ENCODE assay signal across 28 cellular contexts in genomic region chrX:71058116-71058515, GRCh38. TPM values are rescaled to one million over a fixed set of nuclear protein-coding genes. Genes with fewer than 3 reads are reported as not detected.
DNase-seq lines count a peak whose midpoint lies in the region; ATAC-seq and TF ChIP-seq lines count a peak whose summit lies in the region.
"Had no signal": no experiment of that assay in that cellular context is flagged by ENCODE, and none has a peak within 500 bp of the region (broad histone marks: within the 10 kb centered on the region; RNA-seq: fewer than 3 reads in every experiment).

No MANE protein-coding gene starts in this region.

- H3K36me3 Mint-ChIP-seq in stimulated activated naive CD8-positive, alpha-beta T cell treated with anti-CD3 and anti-CD28 coated beads, Interleukin-15, Interleukin-2, amounts not matched to agents 100 ng/mL and 50 ng/mL, for 24 hours (ENCODE audit: low read depth) = peaks cover 40% of the 10 kb centered on the region
- peaks cover 24% of the 10 kb centered on the region for H3K36me3 Mint-ChIP-seq in activated CD8-positive, alpha-beta T cell treated with anti-CD3 and anti-CD28 coated beads for 36 hours (ENCODE audit: low read depth)
- peaks cover 34% of the 10 kb centered on the region for H3K36me3 Mint-ChIP-seq in stimulated activated memory B cell treated with anti-CD40 and anti-IgM and Interleukin-4, amounts not matched to agents 10 μg/mL and 1 μg/mL and 100 μg/mL, for 72 hours

- ATAC-seq in stimulated activated naive CD8-positive, alpha-beta T cell treated with anti-CD3 and anti-CD28 coated beads, Interleukin-15, Interleukin-2, amounts not matched to agents 100 U/mL and 50 U/mL, for 24 hours = no peak
- no peak for ATAC-seq in activated CD8-positive, alpha-beta T cell treated with anti-CD3 and anti-CD28 coated beads for 36 hours
- no peak for ATAC-seq in stimulated activated memory B cell treated with anti-CD40 and anti-IgM and Interleukin-4, amounts not matched to agents 10 μg/mL and 1 μg/mL and 100 μg/mL, for 72 hours
- no peak for ATAC-seq in GM21390 (IDR thresholded peaks at IDR 0.05; ENCODE audit: unreplicated experiment)
- ATAC-seq: heart left ventricle had no signal

- no peak for TF ChIP-seq CTCF in activated CD8-positive, alpha-beta T cell treated with anti-CD3 and anti-CD28 coated beads for 36 hours (IDR thresholded peaks at IDR 0.05)
- TF ChIP-seq CTCF in coronary artery (IDR thresholded peaks at IDR 0.05) = no peak

- H3K4me3 Mint-ChIP-seq in stimulated activated naive CD8-positive, alpha-beta T cell treated with anti-CD3 and anti-CD28 coated beads, Interleukin-15, Interleukin-2, amounts not matched to agents 100 ng/mL and 50 ng/mL, for 24 hours = no peak overlapping the region
- H3K4me3 Mint-ChIP-seq in activated CD8-positive, alpha-beta T cell treated with anti-CD3 and anti-CD28 coated beads for 36 hours = no peak overlapping the region
- H3K4me3 Mint-ChIP-seq in stimulated activated memory B cell treated with anti-CD40 and anti-IgM and Interleukin-4, amounts not matched to agents 10 μg/mL and 1 μg/mL and 100 μg/mL, for 72 hours = no peak overlapping the region
- H3K4me3 Mint-ChIP-seq: immature natural killer cell had no signal

- peak overlapping the region; percentile 83 for H3K27ac Mint-ChIP-seq in stimulated activated naive CD8-positive, alpha-beta T cell treated with anti-CD3 and anti-CD28 coated beads, Interleukin-15, Interleukin-2, amounts not matched to agents 100 ng/mL and 50 ng/mL, for 24 hours
- H3K27ac Mint-ChIP-seq in activated CD8-positive, alpha-beta T cell treated with anti-CD3 and anti-CD28 coated beads for 36 hours = peak overlapping the region; percentile 47
- H3K27ac Mint-ChIP-seq in stimulated activated memory B cell treated with anti-CD40 and anti-IgM and Interleukin-4, amounts not matched to agents 10 μg/mL and 1 μg/mL and 100 μg/mL, for 72 hours = peak overlapping the region; percentile 53

- CTCF ChIA-PET in activated CD8-positive, alpha-beta T cell treated with anti-CD3 and anti-CD28 coated beads for 36 hours (lab: Charles Lee) = interaction anchor here (1.5 kb wide), 1 partner anchor 71 kb away, joined by 3 read pairs; no protein-coding TSS in a partner anchor

- no peak overlapping the region for H3K27ac ChIP-seq in coronary artery
- H3K27ac ChIP-seq: cardiac muscle cell, heart left ventricle, KMS-11 had no signal

- intact Hi-C loops in activated CD8-positive, alpha-beta T cell treated with anti-CD3 and anti-CD28 coated beads for 36 hours (cut with micrococcal nuclease) = no loop called here

- peaks cover 35% of the 10 kb centered on the region for H3K4me1 Mint-ChIP-seq in stimulated activated naive CD8-positive, alpha-beta T cell treated with anti-CD3 and anti-CD28 coated beads, Interleukin-15, Interleukin-2, amounts not matched to agents 100 ng/mL and 50 ng/mL, for 24 hours (ENCODE audit: low read depth)
- peaks cover 40% of the 10 kb centered on the region for H3K4me1 Mint-ChIP-seq in activated CD8-positive, alpha-beta T cell treated with anti-CD3 and anti-CD28 coated beads for 36 hours (ENCODE audit: low read depth)
- H3K4me1 Mint-ChIP-seq in stimulated activated memory B cell treated with anti-CD40 and anti-IgM and Interleukin-4, amounts not matched to agents 10 μg/mL and 1 μg/mL and 100 μg/mL, for 72 hours = peaks cover 15% of the 10 kb centered on the region

- H3K4me3 ChIP-seq in coronary artery = no peak overlapping the region
- H3K4me3 ChIP-seq: cardiac muscle cell, heart left ventricle had no signal

- POLR2A ChIA-PET in activated CD8-positive, alpha-beta T cell treated with anti-CD3 and anti-CD28 coated beads for 36 hours (lab: Charles Lee) = interaction anchor here (1.3 kb wide), 1 partner anchor 9 kb away, joined by 3 read pairs; no protein-coding TSS in a partner anchor

- DNase-seq in stimulated activated naive CD8-positive, alpha-beta T cell treated with anti-CD3 and anti-CD28 coated beads, Interleukin-15, Interleukin-2, amounts not matched to agents 100 U/mL and 50 U/mL, for 24 hours = no peak
- DNase-seq in MV-4-11 (lab: John Stamatoyannopoulos, UW) (peak; percentile 68), coronary artery (ENCODE audit: low spot score) (no peak), NCI-H2196 treated with DMSO at 0.1 percent for 48 hours (lab: John Stamatoyannopoulos, UW; ENCODE audit: unreplicated experiment) (no peak)
- no peak for DNase-seq in activated CD8-positive, alpha-beta T cell treated with anti-CD3 and anti-CD28 coated beads for 36 hours
- DNase-seq: activated effector memory CD4-positive, alpha-beta T cell treated with Interleukin-2 at 50 U/mL for 16 hours; amygdala; Caco-2; H7; heart left ventricle; immature natural killer cell; NCI-H1105; NCI-H2081; NCI-H510A; small intestine; stimulated activated CD4-positive, alpha-beta T cell treated with anti-CD3 and anti-CD28 coated beads, Interleukin-2, amount 100 ng/mL, for 48 hours; SW 1271; trophoblast cell had no signal

- H3K27me3 Mint-ChIP-seq in stimulated activated naive CD8-positive, alpha-beta T cell treated with anti-CD3 and anti-CD28 coated beads, Interleukin-15, Interleukin-2, amounts not matched to agents 100 ng/mL and 50 ng/mL, for 24 hours = no peaks in the 10 kb centered on the region
- H3K27me3 Mint-ChIP-seq in activated CD8-positive, alpha-beta T cell treated with anti-CD3 and anti-CD28 coated beads for 36 hours = no peaks in the 10 kb centered on the region
- H3K27me3 Mint-ChIP-seq in stimulated activated memory B cell treated with anti-CD40 and anti-IgM and Interleukin-4, amounts not matched to agents 10 μg/mL and 1 μg/mL and 100 μg/mL, for 72 hours = no peaks in the 10 kb centered on the region

- H3K9me3 Mint-ChIP-seq in stimulated activated naive CD8-positive, alpha-beta T cell treated with anti-CD3 and anti-CD28 coated beads, Interleukin-15, Interleukin-2, amounts not matched to agents 100 ng/mL and 50 ng/mL, for 24 hours = no peaks in the 10 kb centered on the region
- H3K9me3 Mint-ChIP-seq in activated CD8-positive, alpha-beta T cell treated with anti-CD3 and anti-CD28 coated beads for 36 hours = no peaks in the 10 kb centered on the region
- no peaks in the 10 kb centered on the region for H3K9me3 Mint-ChIP-seq in stimulated activated memory B cell treated with anti-CD40 and anti-IgM and Interleukin-4, amounts not matched to agents 10 μg/mL and 1 μg/mL and 100 μg/mL, for 72 hours
- H3K9me3 Mint-ChIP-seq: immature natural killer cell had no signal

RNA-seq across cellular contexts. Expression of gene SNX12, which starts 10.0 kb away (rescaled TPM):
- total RNA-seq in activated CD8-positive, alpha-beta T cell treated with anti-CD3 and anti-CD28 coated beads for 36 hours = 10 to 100 TPM; 33.5 to 34.6 TPM

RNA-seq across cellular contexts. Expression of gene FOXO4, which starts 37.5 kb away (rescaled TPM):
- total RNA-seq in activated CD8-positive, alpha-beta T cell treated with anti-CD3 and anti-CD28 coated beads for 36 hours = 1 to 10 TPM; 6.0 to 8.7 TPM

RNA-seq across cellular contexts. Expression of gene CXorf65, which starts 48.4 kb away (rescaled TPM):
- 10 to 100 TPM; 17.3 to 20.0 TPM for total RNA-seq in activated CD8-positive, alpha-beta T cell treated with anti-CD3 and anti-CD28 coated beads for 36 hours
- total RNA-seq: Caco-2, cardiac muscle cell, Daoy, dermis microvascular lymphatic vessel endothelial cell, heart left ventricle, liver, mucosa of gallbladder, pulmonary artery endothelial cell had no signal

RNA-seq across cellular contexts. Expression of gene IL2RG, which starts 53.3 kb away (rescaled TPM):
- total RNA-seq in activated CD8-positive, alpha-beta T cell treated with anti-CD3 and anti-CD28 coated beads for 36 hours = 100 to 1,000 TPM; 302 to 310 TPM
- total RNA-seq: cardiac muscle cell, Daoy, H7, pulmonary artery endothelial cell had no signal
